Comparison of ENCODE assay signal across 17 cellular contexts in genomic region chr3:177468816-177469590, GRCh38.
A peak's percentile ranks its signal among the peaks of the same experiment; 100 is the strongest.
DNase-seq lines count a peak whose midpoint lies in the region; ATAC-seq and TF ChIP-seq lines count a peak whose summit lies in the region.
"Had no signal": no experiment of that assay in that cellular context is flagged by ENCODE, and none has a peak within 500 bp of the region (broad histone marks: within the 10 kb centered on the region; RNA-seq: fewer than 3 reads in every experiment).

No MANE protein-coding gene starts in this region.

- H3K9me2 ChIP-seq in GM23338 (ENCODE audit: insufficient read depth) (no peaks in the 10 kb centered on the region), SK-N-SH (no peaks in the 10 kb centered on the region)

- H3K4me3 Mint-ChIP-seq in osteocyte (ENCODE audit: unreplicated experiment) (no peak overlapping the region), MCF 10A (ENCODE audit: unreplicated experiment) (no peak overlapping the region), GM23338 (no peak overlapping the region)
- H3K4me3 Mint-ChIP-seq: activated naive CD8-positive, alpha-beta T cell treated with anti-CD3 and anti-CD28 coated beads for 36 hours; stimulated activated naive CD8-positive, alpha-beta T cell treated with anti-CD3 and anti-CD28 coated beads, Interleukin-15, amount 100 ng/mL, for 72 hours; T-helper 2 cell treated with Interferon-gamma antibody and Interleukin-4, amounts not matched to agents 5 μg/mL and 100 μg/mL, for 36 hours had no signal

- intact Hi-C loops in MCF 10A (cut with micrococcal nuclease) = no loop called here

- H3K79me2 ChIP-seq in GM23338 (replicated peaks; ENCODE audit: insufficient read depth) = no peaks in the 10 kb centered on the region
- H3K79me2 ChIP-seq in SK-N-SH (ENCODE audit: insufficient read depth) = no peaks in the 10 kb centered on the region

- H3K9me3 Mint-ChIP-seq in osteocyte (ENCODE audit: unreplicated experiment) (peaks cover 4% of the 10 kb centered on the region), MCF 10A (ENCODE audit: unreplicated experiment) (no peaks in the 10 kb centered on the region), GM23338 (no peaks in the 10 kb centered on the region)
- H3K9me3 Mint-ChIP-seq: T-helper 2 cell treated with Interferon-gamma antibody and Interleukin-4, amounts not matched to agents 5 μg/mL and 100 μg/mL, for 36 hours had no signal

- H4K20me1 ChIP-seq in GM23338 (replicated peaks; ENCODE audit: insufficient read depth) (no peaks in the 10 kb centered on the region), SK-N-SH (ENCODE audit: insufficient read depth) (no peaks in the 10 kb centered on the region)

- POLR2A ChIA-PET in MCF 10A (lab: Yijun Ruan, JAX) = interaction anchor here (0.7 kb wide), 1 partner anchor 273 kb away, joined by 3 read pairs; no protein-coding TSS in a partner anchor
- POLR2A ChIA-PET in SK-N-SH (lab: Yijun Ruan, JAX) = no interaction called here

- no peak overlapping the region for H3K9ac ChIP-seq in SK-N-SH

- H3K27me3 ChIP-seq in GM23338 (ENCODE audit: insufficient read depth) (no peaks in the 10 kb centered on the region), SK-N-SH (ENCODE audit: insufficient read depth) (no peaks in the 10 kb centered on the region)
- H3K27me3 ChIP-seq: heart left ventricle, ovary had no signal

- no peaks in the 10 kb centered on the region for H3K9me3 ChIP-seq in SK-N-SH
- H3K9me3 ChIP-seq: heart left ventricle, ovary had no signal

- H3K36me3 ChIP-seq in GM23338 (ENCODE audit: insufficient read depth) = no peaks in the 10 kb centered on the region
- H3K36me3 ChIP-seq in SK-N-SH (replicated peaks in 1 of 2; ENCODE audit: control insufficient read depth in 1 of 2, insufficient read depth in 2 of 2, low read length in 1 of 2) = no peaks in the 10 kb centered on the region
- H3K36me3 ChIP-seq: heart left ventricle, ovary had no signal

- no TSS peak for BruUV-seq in MCF 10A (replicated peaks; lab: Mats Ljungman, UMichigan)

- H3F3A ChIP-seq in GM23338 (replicated peaks; ENCODE audit: low read depth) (no peaks in the 10 kb centered on the region), SK-N-SH (replicated peaks; ENCODE audit: insufficient read depth) (no peaks in the 10 kb centered on the region)

- TF ChIP-seq RAD21 in SK-N-SH (IDR thresholded peaks at IDR 0.05; ENCODE audit: low read length) = no peak

- H3K27ac ChIP-seq in GM23338 (ENCODE audit: low read depth) (no peak overlapping the region), SK-N-SH (ENCODE audit: low read depth in 2 of 2, low read length in 1 of 2) (no peak overlapping the region; a peak in 1 of 4 replicates)
- H3K27ac ChIP-seq: ovary had no signal

- H3K4me1 ChIP-seq in GM23338 (ENCODE audit: insufficient read depth) (peaks cover 3% of the 10 kb centered on the region; the same call in 1 of the 2 replicates), SK-N-SH (ENCODE audit: control insufficient read depth in 1 of 2, insufficient read depth in 2 of 2, low read depth in 1 of 2, low read length in 1 of 2) (peaks cover 0 to 9% of the 10 kb centered on the region in 2 experiments; a peak in 2 of 4 replicates)

- no peaks in the 10 kb centered on the region for H3K27me3 Mint-ChIP-seq in osteocyte (ENCODE audit: unreplicated experiment)
- no peaks in the 10 kb centered on the region for H3K27me3 Mint-ChIP-seq in MCF 10A (ENCODE audit: insufficient read depth, unreplicated experiment)
- no peaks in the 10 kb centered on the region for H3K27me3 Mint-ChIP-seq in GM23338 (ENCODE audit: insufficient read depth, low read depth, poor library complexity)
- H3K27me3 Mint-ChIP-seq: activated naive CD8-positive, alpha-beta T cell treated with anti-CD3 and anti-CD28 coated beads for 36 hours; stimulated activated naive CD8-positive, alpha-beta T cell treated with anti-CD3 and anti-CD28 coated beads, Interleukin-15, amount 100 ng/mL, for 72 hours had no signal

- no peak for ATAC-seq in GM23338
- ATAC-seq: left colon; stimulated activated naive CD8-positive, alpha-beta T cell treated with anti-CD3 and anti-CD28 coated beads, Interleukin-15, amount 100 ng/mL, for 72 hours had no signal

- H2AFZ ChIP-seq in GM23338 (no peak overlapping the region), SK-N-SH (ENCODE audit: low read depth) (no peak overlapping the region)

- WGBS in SK-N-SH (ENCODE audit: low lambda C conversion rate) = 96% methylated on average over 4 of the region's 4 CpGs

- TF ChIP-seq CTCF in AG09309 (IDR thresholded peaks at IDR 0.05; ENCODE audit: control insufficient read depth, insufficient read depth, low read depth, low read length, missing control alignments) = no peak
- TF ChIP-seq CTCF in epithelial cell of proximal tubule (conservative IDR thresholded peaks at IDR 0.05; ENCODE audit: low read depth, low read length) = peak; percentile 4
- no peak for TF ChIP-seq CTCF in osteocyte (IDR thresholded peaks at IDR 0.05)
- no peak for TF ChIP-seq CTCF in MCF 10A (IDR thresholded peaks at IDR 0.05; ENCODE audit: unreplicated experiment)
- TF ChIP-seq CTCF in GM23338 (conservative IDR thresholded peaks at IDR 0.05; ENCODE audit: low read depth in 2 of 2) = no peak
- TF ChIP-seq CTCF in SK-N-SH (IDR thresholded peaks at IDR 0.05) = no peak

- H3K36me3 Mint-ChIP-seq in osteocyte (ENCODE audit: unreplicated experiment) (peaks cover 5% of the 10 kb centered on the region), MCF 10A (ENCODE audit: insufficient read depth, unreplicated experiment) (no peaks in the 10 kb centered on the region), GM23338 (ENCODE audit: low read depth) (no peaks in the 10 kb centered on the region; the same call in 2 of the 3 replicates)
- H3K36me3 Mint-ChIP-seq: activated naive CD8-positive, alpha-beta T cell treated with anti-CD3 and anti-CD28 coated beads for 36 hours had no signal

- no peak for TF ChIP-seq EP300 in SK-N-SH (IDR thresholded peaks at IDR 0.05; ENCODE audit: borderline replicate concordance in 1 of 2, low read depth in 1 of 2, low read length in 1 of 2)

- H3K4me3 ChIP-seq in AG09309 (ENCODE audit: control insufficient read depth, low read depth, low read length) (no peak overlapping the region), epithelial cell of proximal tubule (ENCODE audit: low read depth, low read length) (no peak overlapping the region), GM23338 (no peak overlapping the region), SK-N-SH (ENCODE audit: low read depth in 2 of 2, low read length in 1 of 2) (no peak overlapping the region)
- H3K4me3 ChIP-seq: heart left ventricle, ovary had no signal

- H3K4me2 ChIP-seq in GM23338 (no peak overlapping the region), SK-N-SH (no peak overlapping the region)

- DNase-seq in AG09309 (ENCODE audit: low read depth) = peak; percentile 46
- DNase-seq in NCI-H226 = peak; percentile 60
- DNase-seq in epithelial cell of proximal tubule (ENCODE audit: low read depth) = peak; percentile 71
- no peak for DNase-seq in osteocyte (ENCODE audit: extremely low spot score, unreplicated experiment)
- DNase-seq in GM19240 (ENCODE audit: insufficient read length, low spot score) = no peak
- DNase-seq in MCF 10A (ENCODE audit: unreplicated experiment) = no peak
- no peak for DNase-seq in GM23338 (ENCODE audit: low spot score)
- no peak for DNase-seq in SK-N-SH
- DNase-seq: activated naive CD8-positive, alpha-beta T cell treated with anti-CD3 and anti-CD28 coated beads for 36 hours; left colon; NCI-H1092; NCI-H2107; ovary; stimulated activated CD4-positive, alpha-beta T cell treated with anti-CD3 and anti-CD28 coated beads, Interleukin-12 subunit alpha, Interleukin-12 subunit beta, amount 100 ng/mL, for 4 hours; stimulated activated naive CD8-positive, alpha-beta T cell treated with anti-CD3 and anti-CD28 coated beads, Interleukin-15, amount 100 ng/mL, for 72 hours had no signal

- CTCF ChIA-PET in MCF 10A (lab: Yijun Ruan, JAX) = interaction anchor here (0.6 kb wide), 1 partner anchor 289 kb away, joined by 5 read pairs; no protein-coding TSS in a partner anchor
- CTCF ChIA-PET in SK-N-SH (lab: Yijun Ruan, JAX) = no interaction called here

- H3K4me1 Mint-ChIP-seq in osteocyte (ENCODE audit: unreplicated experiment) = peaks cover 76% of the 10 kb centered on the region
- H3K4me1 Mint-ChIP-seq in MCF 10A (ENCODE audit: insufficient read depth, unreplicated experiment) = peaks cover 29% of the 10 kb centered on the region
- peaks cover 7% of the 10 kb centered on the region for H3K4me1 Mint-ChIP-seq in GM23338
- H3K4me1 Mint-ChIP-seq: activated naive CD8-positive, alpha-beta T cell treated with anti-CD3 and anti-CD28 coated beads for 36 hours; stimulated activated naive CD8-positive, alpha-beta T cell treated with anti-CD3 and anti-CD28 coated beads, Interleukin-15, amount 100 ng/mL, for 72 hours had no signal

- H3K27ac Mint-ChIP-seq in osteocyte (ENCODE audit: unreplicated experiment) = peak overlapping the region; percentile 90
- no peak overlapping the region for H3K27ac Mint-ChIP-seq in MCF 10A (ENCODE audit: low read depth, unreplicated experiment)
- H3K27ac Mint-ChIP-seq in GM23338 = no peak overlapping the region
- H3K27ac Mint-ChIP-seq: activated naive CD8-positive, alpha-beta T cell treated with anti-CD3 and anti-CD28 coated beads for 36 hours; stimulated activated naive CD8-positive, alpha-beta T cell treated with anti-CD3 and anti-CD28 coated beads, Interleukin-15, amount 100 ng/mL, for 72 hours; T-helper 2 cell treated with Interferon-gamma antibody and Interleukin-4, amounts not matched to agents 5 μg/mL and 100 μg/mL, for 36 hours had no signal

TF ChIP-seq in GM23338, 12 proteins besides CTCF, POLR2A, EP300 and RAD21 (continues in another document):
- TF ChIP-seq EZH2 (IDR thresholded peaks at IDR 0.05; ENCODE audit: low read depth, unreplicated experiment) = no peak

TF ChIP-seq in SK-N-SH, 30 proteins besides CTCF, POLR2A, EP300 and RAD21 (continues in another document):
- TF ChIP-seq, protein P1, sequence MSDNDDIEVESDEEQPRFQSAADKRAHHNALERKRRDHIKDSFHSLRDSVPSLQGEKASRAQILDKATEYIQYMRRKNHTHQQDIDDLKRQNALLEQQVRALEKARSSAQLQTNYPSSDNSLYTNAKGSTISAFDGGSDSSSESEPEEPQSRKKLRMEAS (IDR thresholded peaks at IDR 0.05; ENCODE audit: low read depth) = no peak
- TF ChIP-seq EZH2phosphoT487 (IDR thresholded peaks at IDR 0.05; ENCODE audit: borderline replicate concordance, low read depth) = no peak

Comparison
In these comparisons a context has a peak if more than half of its experiments do, and no peak if none do; other contexts are left out.
1. DNase-seq: peak in AG09309 (single experiment), NCI-H226 (single experiment) and epithelial cell of proximal tubule (single experiment); none in osteocyte (single experiment), GM19240 (single experiment), MCF 10A (single experiment), GM23338 (single experiment) and SK-N-SH (single experiment).